In genomic region chr7:99954643-99955042, GRCh38 we compare ENCODE assay signal across 1 cellular context.
TF ChIP-seq lines count a peak whose summit lies in the region.

No MANE protein-coding gene starts in this region.

TF ChIP-seq in HEK293, 187 proteins besides CTCF, POLR2A, EP300 and RAD21 (continued from another document):
- TF ChIP-seq AEBP2 (tag by site-specific recombination; IDR thresholded peaks at IDR 0.05; ENCODE audit: borderline replicate concordance) (peak; percentile 53; the same call in 1 of the 2 replicates), ZNF558 (tag by site-specific recombination; IDR thresholded peaks at IDR 0.05) (peak; percentile 85), ZNF560 (tag by site-specific recombination; IDR thresholded peaks at IDR 0.05; ENCODE audit: borderline replicate concordance) (peak; percentile 76; the same call in 1 of the 2 replicates), ZNF140 (tag by site-specific recombination; IDR thresholded peaks at IDR 0.05) (peak; percentile 72), GFI1B (tag by site-specific recombination; IDR thresholded peaks at IDR 0.05) (0 out of 2 replicates have a peak, but pooled peaks have one; percentile 25), ZNF555 (tag by site-specific recombination; conservative IDR thresholded peaks at IDR 0.05) (peak; percentile 82), ZNF510 (tag by site-specific recombination; IDR thresholded peaks at IDR 0.05; ENCODE audit: insufficient replicate concordance) (peak; percentile 80), ZXDB (tag by site-specific recombination; IDR thresholded peaks at IDR 0.05) (peak; percentile 54; the same call in 1 of the 2 replicates), ZNF518A (tag by site-specific recombination; conservative IDR thresholded peaks at IDR 0.05; ENCODE audit: low read depth) (peak; percentile 95), ZNF223 (tag by site-specific recombination; IDR thresholded peaks at IDR 0.05) (0 out of 2 replicates have a peak, but pooled peaks have one; percentile 54), ZNF394 (tag by site-specific recombination; IDR thresholded peaks at IDR 0.05; ENCODE audit: borderline replicate concordance) (peak; percentile 96), ZNF433 (tag by site-specific recombination; IDR thresholded peaks at IDR 0.05; ENCODE audit: low read depth) (peak; percentile 78; the same call in 1 of the 2 replicates), ZBTB8A (tag by site-specific recombination; IDR thresholded peaks at IDR 0.05) (peak; percentile 71), ZNF292 (tag by site-specific recombination; IDR thresholded peaks at IDR 0.05; ENCODE audit: borderline replicate concordance, low read depth) (peak; percentile 59; the same call in 1 of the 2 replicates)
- TF ChIP-seq, protein P1, sequence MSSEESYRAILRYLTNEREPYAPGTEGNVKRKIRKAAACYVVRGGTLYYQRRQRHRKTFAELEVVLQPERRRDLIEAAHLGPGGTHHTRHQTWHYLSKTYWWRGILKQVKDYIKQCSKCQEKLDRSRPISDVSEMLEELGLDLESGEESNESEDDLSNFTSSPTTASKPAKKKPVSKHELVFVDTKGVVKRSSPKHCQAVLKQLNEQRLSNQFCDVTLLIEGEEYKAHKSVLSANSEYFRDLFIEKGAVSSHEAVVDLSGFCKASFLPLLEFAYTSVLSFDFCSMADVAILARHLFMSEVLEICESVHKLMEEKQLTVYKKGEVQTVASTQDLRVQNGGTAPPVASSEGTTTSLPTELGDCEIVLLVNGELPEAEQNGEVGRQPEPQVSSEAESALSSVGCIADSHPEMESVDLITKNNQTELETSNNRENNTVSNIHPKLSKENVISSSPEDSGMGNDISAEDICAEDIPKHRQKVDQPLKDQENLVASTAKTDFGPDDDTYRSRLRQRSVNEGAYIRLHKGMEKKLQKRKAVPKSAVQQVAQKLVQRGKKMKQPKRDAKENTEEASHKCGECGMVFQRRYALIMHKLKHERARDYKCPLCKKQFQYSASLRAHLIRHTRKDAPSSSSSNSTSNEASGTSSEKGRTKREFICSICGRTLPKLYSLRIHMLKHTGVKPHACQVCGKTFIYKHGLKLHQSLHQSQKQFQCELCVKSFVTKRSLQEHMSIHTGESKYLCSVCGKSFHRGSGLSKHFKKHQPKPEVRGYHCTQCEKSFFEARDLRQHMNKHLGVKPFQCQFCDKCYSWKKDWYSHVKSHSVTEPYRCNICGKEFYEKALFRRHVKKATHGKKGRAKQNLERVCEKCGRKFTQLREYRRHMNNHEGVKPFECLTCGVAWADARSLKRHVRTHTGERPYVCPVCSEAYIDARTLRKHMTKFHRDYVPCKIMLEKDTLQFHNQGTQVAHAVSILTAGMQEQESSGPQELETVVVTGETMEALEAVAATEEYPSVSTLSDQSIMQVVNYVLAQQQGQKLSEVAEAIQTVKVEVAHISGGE (tag by site-specific recombination; conservative IDR thresholded peaks at IDR 0.05; ENCODE audit: low read depth) = peak; percentile 76
TF ChIP-seq in HEK293: peak in this region for 33; not testable (repeated sequence) for 154.
